Comparison of ENCODE assay signal across 15 cellular contexts in genomic region chr12:7972734-7973488, GRCh38. TPM values are rescaled to one million over a fixed set of nuclear protein-coding genes. Genes with fewer than 3 reads are reported as not detected.
DNase-seq lines count a peak whose midpoint lies in the region; ATAC-seq and TF ChIP-seq lines count a peak whose summit lies in the region.
"Had no signal": no experiment of that assay in that cellular context is flagged by ENCODE, and none has a peak within 500 bp of the region (broad histone marks: within the 10 kb centered on the region; RNA-seq: fewer than 3 reads in every experiment).

No MANE protein-coding gene starts in this region.

- H3K4me3 ChIP-seq in OCI-LY7 (ENCODE audit: low read depth, low read length, poor library complexity, severe bottlenecking) (no peak overlapping the region), spleen (peak overlapping the region in 1 of 8 donors; percentile 46)
- H3K4me3 ChIP-seq: esophagus muscularis mucosa, SK-N-MC, tibial nerve had no signal

- no peaks in the 10 kb centered on the region for H3K79me2 ChIP-seq in OCI-LY7 (ENCODE audit: insufficient read depth, low read depth, low read length)

- CTCF ChIA-PET in OCI-LY7 (lab: Charles Lee; ENCODE audit: unreplicated experiment): no interaction called here

- H4K20me1 ChIP-seq in OCI-LY7 (ENCODE audit: insufficient read depth, low read length): no peaks in the 10 kb centered on the region

- H3K4me1 Mint-ChIP-seq in activated T-cell treated with anti-CD3 and anti-CD28 coated beads, Interleukin-2, amount 50 U/mL, for 24 hours (ENCODE audit: low read depth): peaks cover 37% of the 10 kb centered on the region
- peaks cover 10 to 22% of the 10 kb centered on the region in 2 donors for H3K4me1 Mint-ChIP-seq in effector memory CD8-positive, alpha-beta T cell (ENCODE audit: low read depth in 2 of 2)

- H3K27ac ChIP-seq in OCI-LY7 (ENCODE audit: low read depth, low read length, poor library complexity, severe bottlenecking) (no peak overlapping the region), spleen (peak overlapping the region in 7 of 8 donors; percentile 74 to 87 (median 84))
- H3K27ac ChIP-seq: SK-N-MC had no signal

- 85 to 92% (median 89%) methylated on average over 19 of the region's 19 CpGs for WGBS in spleen, 5 donors

- intact Hi-C loops in OCI-LY7 (cut with micrococcal nuclease; ENCODE audit: unreplicated experiment) (no loop called here), spleen (cut with DNase I; ENCODE audit: low total_unique reads) (no loop called here), sciatic nerve (cut with DNase I) (no loop called here)

- peak overlapping the region; percentile 20; the same call in 1 of the 2 replicates for H3K4me2 ChIP-seq in OCI-LY7 (ENCODE audit: low read length)

- H3K9me2 ChIP-seq in OCI-LY7 (ENCODE audit: insufficient read depth, low read length): no peaks in the 10 kb centered on the region

- H3K9me3 ChIP-seq in OCI-LY7 (ENCODE audit: low read length) (no peaks in the 10 kb centered on the region), spleen (no peaks in the 10 kb centered on the region)
- H3K9me3 ChIP-seq: esophagus muscularis mucosa, tibial nerve had no signal

- peak overlapping the region; percentile 73 for H3K4me3 Mint-ChIP-seq in activated T-cell treated with anti-CD3 and anti-CD28 coated beads, Interleukin-2, amount 50 U/mL, for 24 hours
- peak overlapping the region; percentile 57 to 58 for H3K4me3 Mint-ChIP-seq in effector memory CD8-positive, alpha-beta T cell

- no TSS peak for BruUV-seq in OCI-LY7 (replicated peaks; lab: Mats Ljungman, UMichigan)

- POLR2A ChIA-PET in OCI-LY7 (lab: Charles Lee): interaction anchor here (0.6 to 1.5 kb wide), 2 partner anchors 38 to 634 kb away, joined by 3 to 4 read pairs; no protein-coding TSS in a partner anchor

- no peak for TF ChIP-seq POLR2A in spleen (IDR thresholded peaks at IDR 0.05)

- H3K36me3 Mint-ChIP-seq in activated T-cell treated with anti-CD3 and anti-CD28 coated beads, Interleukin-2, amount 50 U/mL, for 24 hours (ENCODE audit: low read depth): peaks cover 9% of the 10 kb centered on the region
- H3K36me3 Mint-ChIP-seq in effector memory CD8-positive, alpha-beta T cell (ENCODE audit: insufficient read depth): peaks cover 6% of the 10 kb centered on the region

- no peaks in the 10 kb centered on the region for H3K9me3 Mint-ChIP-seq in activated T-cell treated with anti-CD3 and anti-CD28 coated beads, Interleukin-2, amount 50 U/mL, for 24 hours
- no peaks in the 10 kb centered on the region for H3K9me3 Mint-ChIP-seq in effector memory CD8-positive, alpha-beta T cell

- H3K4me1 ChIP-seq in OCI-LY7 (ENCODE audit: insufficient read depth, low read length, poor library complexity, severe bottlenecking) (peaks cover 31% of the 10 kb centered on the region), spleen (peaks cover 10 to 50% (median 27%) of the 10 kb centered on the region in 6 donors)

- H3K27ac Mint-ChIP-seq in activated T-cell treated with anti-CD3 and anti-CD28 coated beads, Interleukin-2, amount 50 U/mL, for 24 hours: peak overlapping the region; percentile 90
- H3K27ac Mint-ChIP-seq in effector memory CD8-positive, alpha-beta T cell: peak overlapping the region; percentile 53 to 85

- TF ChIP-seq CTCF in OCI-LY7 (conservative IDR thresholded peaks at IDR 0.05; ENCODE audit: low read length) (no peak), spleen (IDR thresholded peaks at IDR 0.05 in 8 of 11, conservative IDR thresholded peaks at IDR 0.05 in 3 of 11) (no peak)

- H3K27me3 ChIP-seq in spleen (replicated peaks in 1 of 7): no peaks in the 10 kb centered on the region
- H3K27me3 ChIP-seq: esophagus muscularis mucosa, tibial nerve had no signal

- H3K36me3 ChIP-seq in OCI-LY7 (ENCODE audit: insufficient read depth, low read length): no peaks in the 10 kb centered on the region
- no peaks in the 10 kb centered on the region for H3K36me3 ChIP-seq in spleen
- H3K36me3 ChIP-seq: esophagus muscularis mucosa, tibial nerve had no signal

- ATAC-seq in effector memory CD8-positive, alpha-beta T cell (replicated peaks): no peak
- no peak for ATAC-seq in sciatic nerve
- no peak for ATAC-seq in esophagus mucosa
- ATAC-seq in HG02885 (IDR thresholded peaks at IDR 0.05; ENCODE audit: poor library complexity, unreplicated experiment): no peak

- DNase-seq in activated T-cell treated with anti-CD3 and anti-CD28 coated beads, Interleukin-2, amount 50 U/mL, for 24 hours: no peak
- DNase-seq in activated T-cell treated with anti-CD3 and anti-CD28 coated beads, Interleukin-2, amount 50 U/mL, for 1 hour: no peak
- DNase-seq in OCI-LY7 (ENCODE audit: low spot score) (no peak), spleen (peak; percentile 73), sciatic nerve (ENCODE audit: low spot score) (no peak)
- no peak for DNase-seq in effector memory CD8-positive, alpha-beta T cell
- DNase-seq: ACHN; hippocampal formation; NCI-H1048; stimulated activated CD4-positive, alpha-beta T cell treated with anti-CD3 and anti-CD28 coated beads, Interleukin-12 subunit alpha, Interleukin-12 subunit beta, amount 100 ng/mL, for 4 hours had no signal

- H3K27me3 Mint-ChIP-seq in activated T-cell treated with anti-CD3 and anti-CD28 coated beads, Interleukin-2, amount 50 U/mL, for 24 hours: no peaks in the 10 kb centered on the region
- peaks cover 0 to under 1% of the 10 kb centered on the region in 2 donors for H3K27me3 Mint-ChIP-seq in effector memory CD8-positive, alpha-beta T cell

- H2AFZ ChIP-seq in OCI-LY7 (ENCODE audit: low read length): no peak overlapping the region

RNA-seq across cellular contexts. Expression of gene SLC2A3, which starts 36.9 kb away (rescaled TPM):
- total RNA-seq in OCI-LY7 (2014; rRNA removed; shearing (Covaris generic)): 3.7 and 3.9 TPM in 2 replicates
- total RNA-seq in OCI-LY7 (2022) (16.3 and 17.9 TPM in 2 replicates), spleen (100 to 1,000 TPM in 6 of 7 donors, 10 to 100 TPM in 1; 74.6 to 869 (median 213) TPM), sciatic nerve (431 TPM), esophagus mucosa (4.9 TPM)
- 10 to 100 TPM; 10.7 to 16.5 (median 14.6) TPM for polyA plus RNA-seq in spleen

RNA-seq across cellular contexts. Expression of gene FOXJ2, which starts 59.6 kb away (rescaled TPM):
- total RNA-seq in OCI-LY7 (2014; rRNA removed; shearing (Covaris generic)): 4.1 and 5.7 TPM in 2 replicates
- total RNA-seq in OCI-LY7 (2022) (9.3 and 9.9 TPM in 2 replicates), spleen (10 to 100 TPM; 15.5 to 20.9 (median 18.4) TPM), sciatic nerve (29.9 TPM), esophagus mucosa (7.6 TPM)
- polyA plus RNA-seq in spleen: 1 to 10 TPM; 3.7 to 6.5 (median 5.6) TPM
